Comparison of ENCODE assay signal across 1 cellular context in the genomic region with DNA sequence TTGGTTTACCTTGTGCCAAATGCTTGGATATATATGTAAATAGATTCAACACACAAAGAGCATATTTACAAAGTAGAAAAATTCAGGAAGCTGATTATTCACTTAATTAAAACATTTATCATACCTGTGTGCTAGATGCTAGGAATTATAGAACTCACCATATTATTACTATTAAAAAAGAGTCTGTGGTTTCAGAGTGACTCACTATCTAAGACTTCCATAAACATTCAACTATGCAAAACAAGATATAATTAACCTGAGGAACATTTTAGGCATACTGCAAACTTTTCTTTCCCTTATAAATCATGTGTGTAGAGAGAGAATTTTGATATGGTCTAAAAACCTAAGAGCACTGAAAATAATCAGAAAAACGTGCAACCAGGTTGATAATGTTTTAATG.
TF ChIP-seq lines count a peak whose summit lies in the region.

No MANE protein-coding gene starts in this region.

TF ChIP-seq in GM23338, 12 proteins besides CTCF, POLR2A, EP300 and RAD21 (continued from another document):
- TF ChIP-seq, protein P1, sequence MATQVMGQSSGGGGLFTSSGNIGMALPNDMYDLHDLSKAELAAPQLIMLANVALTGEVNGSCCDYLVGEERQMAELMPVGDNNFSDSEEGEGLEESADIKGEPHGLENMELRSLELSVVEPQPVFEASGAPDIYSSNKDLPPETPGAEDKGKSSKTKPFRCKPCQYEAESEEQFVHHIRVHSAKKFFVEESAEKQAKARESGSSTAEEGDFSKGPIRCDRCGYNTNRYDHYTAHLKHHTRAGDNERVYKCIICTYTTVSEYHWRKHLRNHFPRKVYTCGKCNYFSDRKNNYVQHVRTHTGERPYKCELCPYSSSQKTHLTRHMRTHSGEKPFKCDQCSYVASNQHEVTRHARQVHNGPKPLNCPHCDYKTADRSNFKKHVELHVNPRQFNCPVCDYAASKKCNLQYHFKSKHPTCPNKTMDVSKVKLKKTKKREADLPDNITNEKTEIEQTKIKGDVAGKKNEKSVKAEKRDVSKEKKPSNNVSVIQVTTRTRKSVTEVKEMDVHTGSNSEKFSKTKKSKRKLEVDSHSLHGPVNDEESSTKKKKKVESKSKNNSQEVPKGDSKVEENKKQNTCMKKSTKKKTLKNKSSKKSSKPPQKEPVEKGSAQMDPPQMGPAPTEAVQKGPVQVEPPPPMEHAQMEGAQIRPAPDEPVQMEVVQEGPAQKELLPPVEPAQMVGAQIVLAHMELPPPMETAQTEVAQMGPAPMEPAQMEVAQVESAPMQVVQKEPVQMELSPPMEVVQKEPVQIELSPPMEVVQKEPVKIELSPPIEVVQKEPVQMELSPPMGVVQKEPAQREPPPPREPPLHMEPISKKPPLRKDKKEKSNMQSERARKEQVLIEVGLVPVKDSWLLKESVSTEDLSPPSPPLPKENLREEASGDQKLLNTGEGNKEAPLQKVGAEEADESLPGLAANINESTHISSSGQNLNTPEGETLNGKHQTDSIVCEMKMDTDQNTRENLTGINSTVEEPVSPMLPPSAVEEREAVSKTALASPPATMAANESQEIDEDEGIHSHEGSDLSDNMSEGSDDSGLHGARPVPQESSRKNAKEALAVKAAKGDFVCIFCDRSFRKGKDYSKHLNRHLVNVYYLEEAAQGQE (IDR thresholded peaks at IDR 0.05; ENCODE audit: unreplicated experiment): no peak
- TF ChIP-seq EZH2 (IDR thresholded peaks at IDR 0.05; ENCODE audit: low read depth, unreplicated experiment) (no peak), NANOG (IDR thresholded peaks at IDR 0.05; ENCODE audit: borderline replicate concordance) (no peak), ZNF114 (CRISPR knock-in tag; IDR thresholded peaks at IDR 0.05) (no peak), ZNF331 (CRISPR knock-in tag; IDR thresholded peaks at IDR 0.05; ENCODE audit: low read depth) (no peak), JUNB (IDR thresholded peaks at IDR 0.05; ENCODE audit: unreplicated experiment) (no peak), STAT1 (IDR thresholded peaks at IDR 0.05; ENCODE audit: unreplicated experiment) (no peak)
- TF ChIP-seq, protein P2, sequence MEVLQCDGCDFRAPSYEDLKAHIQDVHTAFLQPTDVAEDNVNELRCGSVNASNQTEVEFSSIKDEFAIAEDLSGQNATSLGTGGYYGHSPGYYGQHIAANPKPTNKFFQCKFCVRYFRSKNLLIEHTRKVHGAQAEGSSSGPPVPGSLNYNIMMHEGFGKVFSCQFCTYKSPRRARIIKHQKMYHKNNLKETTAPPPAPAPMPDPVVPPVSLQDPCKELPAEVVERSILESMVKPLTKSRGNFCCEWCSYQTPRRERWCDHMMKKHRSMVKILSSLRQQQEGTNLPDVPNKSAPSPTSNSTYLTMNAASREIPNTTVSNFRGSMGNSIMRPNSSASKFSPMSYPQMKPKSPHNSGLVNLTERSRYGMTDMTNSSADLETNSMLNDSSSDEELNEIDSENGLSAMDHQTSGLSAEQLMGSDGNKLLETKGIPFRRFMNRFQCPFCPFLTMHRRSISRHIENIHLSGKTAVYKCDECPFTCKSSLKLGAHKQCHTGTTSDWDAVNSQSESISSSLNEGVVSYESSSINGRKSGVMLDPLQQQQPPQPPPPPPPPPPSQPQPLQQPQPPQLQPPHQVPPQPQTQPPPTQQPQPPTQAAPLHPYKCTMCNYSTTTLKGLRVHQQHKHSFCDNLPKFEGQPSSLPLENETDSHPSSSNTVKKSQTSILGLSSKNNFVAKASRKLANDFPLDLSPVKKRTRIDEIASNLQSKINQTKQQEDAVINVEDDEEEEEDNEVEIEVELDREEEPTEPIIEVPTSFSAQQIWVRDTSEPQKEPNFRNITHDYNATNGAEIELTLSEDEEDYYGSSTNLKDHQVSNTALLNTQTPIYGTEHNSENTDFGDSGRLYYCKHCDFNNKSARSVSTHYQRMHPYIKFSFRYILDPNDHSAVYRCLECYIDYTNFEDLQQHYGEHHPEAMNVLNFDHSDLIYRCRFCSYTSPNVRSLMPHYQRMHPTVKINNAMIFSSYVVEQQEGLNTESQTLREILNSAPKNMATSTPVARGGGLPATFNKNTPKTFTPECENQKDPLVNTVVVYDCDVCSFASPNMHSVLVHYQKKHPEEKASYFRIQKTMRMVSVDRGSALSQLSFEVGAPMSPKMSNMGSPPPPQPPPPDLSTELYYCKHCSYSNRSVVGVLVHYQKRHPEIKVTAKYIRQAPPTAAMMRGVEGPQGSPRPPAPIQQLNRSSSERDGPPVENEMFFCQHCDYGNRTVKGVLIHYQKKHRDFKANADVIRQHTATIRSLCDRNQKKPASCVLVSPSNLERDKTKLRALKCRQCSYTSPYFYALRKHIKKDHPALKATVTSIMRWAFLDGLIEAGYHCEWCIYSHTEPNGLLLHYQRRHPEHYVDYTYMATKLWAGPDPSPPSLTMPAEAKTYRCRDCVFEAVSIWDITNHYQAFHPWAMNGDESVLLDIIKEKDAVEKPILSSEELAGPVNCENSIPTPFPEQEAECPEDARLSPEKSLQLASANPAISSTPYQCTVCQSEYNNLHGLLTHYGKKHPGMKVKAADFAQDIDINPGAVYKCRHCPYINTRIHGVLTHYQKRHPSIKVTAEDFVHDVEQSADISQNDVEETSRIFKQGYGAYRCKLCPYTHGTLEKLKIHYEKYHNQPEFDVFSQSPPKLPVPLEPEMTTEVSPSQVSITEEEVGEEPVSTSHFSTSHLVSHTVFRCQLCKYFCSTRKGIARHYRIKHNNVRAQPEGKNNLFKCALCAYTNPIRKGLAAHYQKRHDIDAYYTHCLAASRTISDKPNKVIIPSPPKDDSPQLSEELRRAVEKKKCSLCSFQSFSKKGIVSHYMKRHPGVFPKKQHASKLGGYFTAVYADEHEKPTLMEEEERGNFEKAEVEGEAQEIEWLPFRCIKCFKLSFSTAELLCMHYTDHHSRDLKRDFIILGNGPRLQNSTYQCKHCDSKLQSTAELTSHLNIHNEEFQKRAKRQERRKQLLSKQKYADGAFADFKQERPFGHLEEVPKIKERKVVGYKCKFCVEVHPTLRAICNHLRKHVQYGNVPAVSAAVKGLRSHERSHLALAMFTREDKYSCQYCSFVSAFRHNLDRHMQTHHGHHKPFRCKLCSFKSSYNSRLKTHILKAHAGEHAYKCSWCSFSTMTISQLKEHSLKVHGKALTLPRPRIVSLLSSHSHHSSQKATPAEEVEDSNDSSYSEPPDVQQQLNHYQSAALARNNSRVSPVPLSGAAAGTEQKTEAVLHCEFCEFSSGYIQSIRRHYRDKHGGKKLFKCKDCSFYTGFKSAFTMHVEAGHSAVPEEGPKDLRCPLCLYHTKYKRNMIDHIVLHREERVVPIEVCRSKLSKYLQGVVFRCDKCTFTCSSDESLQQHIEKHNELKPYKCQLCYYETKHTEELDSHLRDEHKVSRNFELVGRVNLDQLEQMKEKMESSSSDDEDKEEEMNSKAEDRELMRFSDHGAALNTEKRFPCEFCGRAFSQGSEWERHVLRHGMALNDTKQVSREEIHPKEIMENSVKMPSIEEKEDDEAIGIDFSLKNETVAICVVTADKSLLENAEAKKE (CRISPR knock-in tag; IDR thresholded peaks at IDR 0.05): no peak
